1 cellular context compared by ENCODE assay signal in genomic region chr20:35664544-35665206, GRCh38.
A peak's percentile ranks its signal among the peaks of the same experiment; 100 is the strongest.
TF ChIP-seq lines count a peak whose summit lies in the region.

CPNE1 (minus strand) TSS chr20:35664900; CDS start chr20:35632923, 31,977 bp downstream.
RBM12 (minus strand) TSS chr20:35664900; CDS start chr20:35655322, 9,578 bp downstream.

TF ChIP-seq in HepG2, 621 proteins besides CTCF, POLR2A, EP300 and RAD21 (continued from another document and continues in another):
- TF ChIP-seq THAP7 (CRISPR knock-in tag; IDR thresholded peaks at IDR 0.05) (no peak), PAF1 (CRISPR knock-in tag; IDR thresholded peaks at IDR 0.05) (no peak), SOX13 (IDR thresholded peaks at IDR 0.05) (peak; percentile 41; the same call in 1 of the 2 replicates), SOX13 (CRISPR knock-in tag; conservative IDR thresholded peaks at IDR 0.05 in 1 of 2, IDR thresholded peaks at IDR 0.05 in 1 of 2) (peak in 1 of 2 experiments; percentile 66; a peak in 1 of 4 replicates), ZNF224 (CRISPR knock-in tag; IDR thresholded peaks at IDR 0.05) (peak; percentile 96), MYC (CRISPR knock-in tag; IDR thresholded peaks at IDR 0.05; ENCODE audit: borderline replicate concordance) (peak; percentile 98), ETV5 (CRISPR knock-in tag; IDR thresholded peaks at IDR 0.05; ENCODE audit: borderline replicate concordance) (peak; percentile 83), ZNF564 (CRISPR knock-in tag; IDR thresholded peaks at IDR 0.05) (peak; percentile 96; the same call in 1 of the 2 replicates), ZBTB7B (CRISPR knock-in tag; IDR thresholded peaks at IDR 0.05) (peak; percentile 25; the same call in 1 of the 2 replicates), SMYD3 (CRISPR knock-in tag; IDR thresholded peaks at IDR 0.05) (peak; percentile 73), RARG (CRISPR knock-in tag; IDR thresholded peaks at IDR 0.05; ENCODE audit: low read depth) (peak; percentile 98), CAMTA2 (CRISPR knock-in tag; IDR thresholded peaks at IDR 0.05; ENCODE audit: borderline replicate concordance) (peak; percentile 29), NCOA1 (CRISPR knock-in tag; IDR thresholded peaks at IDR 0.05) (no peak; the same call in 1 of the 2 replicates), MAFK (conservative IDR thresholded peaks at IDR 0.05 in 1 of 2, IDR thresholded peaks at IDR 0.05 in 1 of 2; ENCODE audit: low read length in 2 of 2) (peak; percentile 28 to 51; a peak in 3 of 4 replicates), ARHGAP35 (CRISPR knock-in tag; IDR thresholded peaks at IDR 0.05; ENCODE audit: borderline replicate concordance) (peak; percentile 89), CHD4 (IDR thresholded peaks at IDR 0.05; ENCODE audit: borderline replicate concordance, low read length) (no peak), IRF9 (CRISPR knock-in tag; IDR thresholded peaks at IDR 0.05; ENCODE audit: borderline replicate concordance) (peak; percentile 92), ZNF280B (CRISPR knock-in tag; IDR thresholded peaks at IDR 0.05; ENCODE audit: borderline replicate concordance) (peak; percentile 65; the same call in 1 of the 2 replicates), TBX2 (CRISPR knock-in tag; IDR thresholded peaks at IDR 0.05; ENCODE audit: borderline replicate concordance) (peak; percentile 95), CREM (IDR thresholded peaks at IDR 0.05) (peak; percentile 91), CREM (CRISPR knock-in tag; IDR thresholded peaks at IDR 0.05) (0 out of 2 replicates have a peak, but pooled peaks have one; percentile 19), NFIC (IDR thresholded peaks at IDR 0.05; ENCODE audit: low read length) (no peak), FOXP4 (CRISPR knock-in tag; IDR thresholded peaks at IDR 0.05) (peak; percentile 72), TSC22D2 (CRISPR knock-in tag; IDR thresholded peaks at IDR 0.05; ENCODE audit: borderline replicate concordance) (peak; percentile 98), ZNF780A (CRISPR knock-in tag; IDR thresholded peaks at IDR 0.05) (no peak), KLF9 (CRISPR knock-in tag; IDR thresholded peaks at IDR 0.05; ENCODE audit: low read depth) (peak; percentile 92), MAX (IDR thresholded peaks at IDR 0.05) (peak; percentile 96), FOXA3 (CRISPR knock-in tag; IDR thresholded peaks at IDR 0.05) (peak; percentile 63; the same call in 1 of the 2 replicates), SIX4 (CRISPR knock-in tag; IDR thresholded peaks at IDR 0.05) (peak; percentile 8; the same call in 1 of the 2 replicates), ZSCAN22 (CRISPR knock-in tag; IDR thresholded peaks at IDR 0.05) (peak; percentile 88), AKAP8 (CRISPR knock-in tag; IDR thresholded peaks at IDR 0.05) (peak; percentile 82), ZNF33A (CRISPR knock-in tag; IDR thresholded peaks at IDR 0.05; ENCODE audit: borderline replicate concordance) (peak; percentile 96; the same call in 1 of the 2 replicates), ZBTB43 (CRISPR knock-in tag; conservative IDR thresholded peaks at IDR 0.05) (0 out of 2 replicates have a peak, but pooled peaks have one; percentile 38), NBN (conservative IDR thresholded peaks at IDR 0.05) (0 out of 2 replicates have a peak, but pooled peaks have one; percentile 51), ZNF383 (CRISPR knock-in tag; IDR thresholded peaks at IDR 0.05; ENCODE audit: borderline replicate concordance) (peak; percentile 99; the same call in 1 of the 2 replicates), ZNF333 (CRISPR knock-in tag; IDR thresholded peaks at IDR 0.05; ENCODE audit: borderline replicate concordance) (0 out of 2 replicates have a peak, but pooled peaks have one; percentile 79), HNRNPK (IDR thresholded peaks at IDR 0.05; ENCODE audit: low read depth, low read length, poor library complexity, severe bottlenecking) (peak; percentile 83), ZNF558 (CRISPR knock-in tag; IDR thresholded peaks at IDR 0.05; ENCODE audit: borderline replicate concordance) (peak; percentile 99), ZNF329 (CRISPR knock-in tag; IDR thresholded peaks at IDR 0.05; ENCODE audit: low read depth) (peak; percentile 90), TAF15 (IDR thresholded peaks at IDR 0.05; ENCODE audit: low read depth, low read length, poor library complexity, severe bottlenecking) (peak; percentile 88), BATF2 (CRISPR knock-in tag; IDR thresholded peaks at IDR 0.05) (no peak; the same call in 1 of the 2 replicates), ATF6 (CRISPR knock-in tag; conservative IDR thresholded peaks at IDR 0.05) (peak; percentile 65), MLLT10 (CRISPR knock-in tag; IDR thresholded peaks at IDR 0.05) (no peak), FOXO4 (CRISPR knock-in tag; conservative IDR thresholded peaks at IDR 0.05) (no peak), DR1 (CRISPR knock-in tag; IDR thresholded peaks at IDR 0.05) (peak; percentile 91), RELA (CRISPR knock-in tag; IDR thresholded peaks at IDR 0.05) (peak; percentile 74; the same call in 1 of the 2 replicates), GABPB1 (CRISPR knock-in tag; IDR thresholded peaks at IDR 0.05) (peak; percentile 94), ZBTB38 (CRISPR knock-in tag; IDR thresholded peaks at IDR 0.05) (peak; percentile 90), HMGXB4 (CRISPR knock-in tag; IDR thresholded peaks at IDR 0.05; ENCODE audit: borderline replicate concordance in 1 of 2, low read depth in 1 of 2) (peak; percentile 98 to 99), ZC3H4 (CRISPR knock-in tag; IDR thresholded peaks at IDR 0.05; ENCODE audit: borderline replicate concordance) (no peak), ZNF441 (CRISPR knock-in tag; IDR thresholded peaks at IDR 0.05; ENCODE audit: borderline replicate concordance) (peak; percentile 93), ZGPAT (CRISPR knock-in tag; IDR thresholded peaks at IDR 0.05) (peak; percentile 99)
